In genomic region chr2:10204326-10205200, GRCh38 we compare ENCODE assay signal across 1 cellular context.
TF ChIP-seq lines count a peak whose summit lies in the region.

No MANE protein-coding gene starts in this region.

TF ChIP-seq in SK-N-SH, 30 proteins besides CTCF, POLR2A, EP300 and RAD21 (continued from another document):
- no peak for TF ChIP-seq USF1 (IDR thresholded peaks at IDR 0.05; ENCODE audit: borderline replicate concordance, low read depth)
- no peak for TF ChIP-seq GABPA (IDR thresholded peaks at IDR 0.05; ENCODE audit: low read depth)
- TF ChIP-seq MEF2A (IDR thresholded peaks at IDR 0.05; ENCODE audit: borderline replicate concordance, low read depth), result no peak
- no peak for TF ChIP-seq POLR2AphosphoS5 (IDR thresholded peaks at IDR 0.05; ENCODE audit: low read depth, low read length)
- no peak for TF ChIP-seq RXRA (IDR thresholded peaks at IDR 0.05; ENCODE audit: borderline replicate concordance, low read depth)
- TF ChIP-seq USF2 (IDR thresholded peaks at IDR 0.05; ENCODE audit: borderline replicate concordance, low read depth, low read length), result no peak
- TF ChIP-seq GATA2 (CRISPR knock-in tag; IDR thresholded peaks at IDR 0.05), result peak; percentile 30
- no peak for TF ChIP-seq TCF12 (IDR thresholded peaks at IDR 0.05)
- no peak for TF ChIP-seq REST (IDR thresholded peaks at IDR 0.05; ENCODE audit: low read depth, low read length)
- TF ChIP-seq FOXJ3 (CRISPR knock-in tag; IDR thresholded peaks at IDR 0.05), result peak; percentile 60; the same call in 1 of the 2 replicates
- no peak for TF ChIP-seq JUND (IDR thresholded peaks at IDR 0.05)
- TF ChIP-seq TAF1 (IDR thresholded peaks at IDR 0.05; ENCODE audit: borderline replicate concordance, low read depth, low read length), result no peak
- no peak for TF ChIP-seq NFIC (IDR thresholded peaks at IDR 0.05; ENCODE audit: borderline replicate concordance)
- TF ChIP-seq CHD2 (IDR thresholded peaks at IDR 0.05; ENCODE audit: low read length, partially characterized antibody), result peak; percentile 49
- no peak for TF ChIP-seq YY1 (IDR thresholded peaks at IDR 0.05; ENCODE audit: low read depth)
- TF ChIP-seq RCOR1 (IDR thresholded peaks at IDR 0.05; ENCODE audit: low read length), result peak; percentile 75; the same call in 1 of the 2 replicates
- no peak for TF ChIP-seq RFX5 (IDR thresholded peaks at IDR 0.05; ENCODE audit: low read length)
